ENCODE assay signal across 1 cellular context in the genomic region with DNA sequence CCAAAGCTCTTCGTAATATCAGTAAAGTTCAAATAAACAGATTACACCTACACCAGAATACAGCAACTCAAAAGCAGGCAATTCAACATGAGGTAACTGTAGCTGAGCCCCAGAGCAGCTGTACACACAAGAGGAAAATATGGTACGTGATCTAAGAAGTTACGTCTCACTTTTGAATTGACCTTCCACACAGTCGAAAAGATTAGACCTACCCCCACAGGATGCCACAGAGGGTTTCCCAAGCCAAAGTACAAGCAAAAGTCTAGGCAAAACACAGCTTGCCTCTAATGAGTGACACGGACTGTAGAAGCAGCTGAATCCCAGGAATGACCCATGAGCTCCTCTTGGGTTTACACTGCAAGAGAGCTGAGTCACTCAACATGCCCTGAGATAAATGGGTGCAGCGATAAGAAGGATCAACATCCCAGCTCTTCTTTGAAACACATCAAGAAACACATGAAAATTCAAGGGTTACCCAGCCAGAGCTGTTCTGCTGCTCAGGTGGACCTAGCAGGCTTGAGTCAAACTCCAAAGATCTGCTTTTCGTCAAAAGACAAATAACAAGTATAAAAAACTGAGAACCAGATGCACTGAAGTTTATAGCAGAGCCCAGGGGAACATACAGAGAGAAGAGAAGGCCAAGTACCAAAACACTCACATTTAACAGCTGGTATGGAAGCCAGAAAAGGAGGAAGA.
TF ChIP-seq lines count a peak whose summit lies in the region.

No MANE protein-coding gene starts in this region.

TF ChIP-seq in HepG2, 621 proteins besides CTCF, POLR2A, EP300 and RAD21 (continued from another document and continues in another):
- TF ChIP-seq, protein P1, sequence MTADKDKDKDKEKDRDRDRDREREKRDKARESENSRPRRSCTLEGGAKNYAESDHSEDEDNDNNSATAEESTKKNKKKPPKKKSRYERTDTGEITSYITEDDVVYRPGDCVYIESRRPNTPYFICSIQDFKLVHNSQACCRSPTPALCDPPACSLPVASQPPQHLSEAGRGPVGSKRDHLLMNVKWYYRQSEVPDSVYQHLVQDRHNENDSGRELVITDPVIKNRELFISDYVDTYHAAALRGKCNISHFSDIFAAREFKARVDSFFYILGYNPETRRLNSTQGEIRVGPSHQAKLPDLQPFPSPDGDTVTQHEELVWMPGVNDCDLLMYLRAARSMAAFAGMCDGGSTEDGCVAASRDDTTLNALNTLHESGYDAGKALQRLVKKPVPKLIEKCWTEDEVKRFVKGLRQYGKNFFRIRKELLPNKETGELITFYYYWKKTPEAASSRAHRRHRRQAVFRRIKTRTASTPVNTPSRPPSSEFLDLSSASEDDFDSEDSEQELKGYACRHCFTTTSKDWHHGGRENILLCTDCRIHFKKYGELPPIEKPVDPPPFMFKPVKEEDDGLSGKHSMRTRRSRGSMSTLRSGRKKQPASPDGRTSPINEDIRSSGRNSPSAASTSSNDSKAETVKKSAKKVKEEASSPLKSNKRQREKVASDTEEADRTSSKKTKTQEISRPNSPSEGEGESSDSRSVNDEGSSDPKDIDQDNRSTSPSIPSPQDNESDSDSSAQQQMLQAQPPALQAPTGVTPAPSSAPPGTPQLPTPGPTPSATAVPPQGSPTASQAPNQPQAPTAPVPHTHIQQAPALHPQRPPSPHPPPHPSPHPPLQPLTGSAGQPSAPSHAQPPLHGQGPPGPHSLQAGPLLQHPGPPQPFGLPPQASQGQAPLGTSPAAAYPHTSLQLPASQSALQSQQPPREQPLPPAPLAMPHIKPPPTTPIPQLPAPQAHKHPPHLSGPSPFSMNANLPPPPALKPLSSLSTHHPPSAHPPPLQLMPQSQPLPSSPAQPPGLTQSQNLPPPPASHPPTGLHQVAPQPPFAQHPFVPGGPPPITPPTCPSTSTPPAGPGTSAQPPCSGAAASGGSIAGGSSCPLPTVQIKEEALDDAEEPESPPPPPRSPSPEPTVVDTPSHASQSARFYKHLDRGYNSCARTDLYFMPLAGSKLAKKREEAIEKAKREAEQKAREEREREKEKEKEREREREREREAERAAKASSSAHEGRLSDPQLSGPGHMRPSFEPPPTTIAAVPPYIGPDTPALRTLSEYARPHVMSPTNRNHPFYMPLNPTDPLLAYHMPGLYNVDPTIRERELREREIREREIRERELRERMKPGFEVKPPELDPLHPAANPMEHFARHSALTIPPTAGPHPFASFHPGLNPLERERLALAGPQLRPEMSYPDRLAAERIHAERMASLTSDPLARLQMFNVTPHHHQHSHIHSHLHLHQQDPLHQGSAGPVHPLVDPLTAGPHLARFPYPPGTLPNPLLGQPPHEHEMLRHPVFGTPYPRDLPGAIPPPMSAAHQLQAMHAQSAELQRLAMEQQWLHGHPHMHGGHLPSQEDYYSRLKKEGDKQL (CRISPR knock-in tag; IDR thresholded peaks at IDR 0.05; ENCODE audit: low read depth): no peak
- TF ChIP-seq MTA3 (CRISPR knock-in tag; IDR thresholded peaks at IDR 0.05): no peak
- peak; percentile 88 for TF ChIP-seq NFE2 (CRISPR knock-in tag; IDR thresholded peaks at IDR 0.05)
- no peak for TF ChIP-seq ZFY (CRISPR knock-in tag; IDR thresholded peaks at IDR 0.05)
- TF ChIP-seq HOXA9 (CRISPR knock-in tag; IDR thresholded peaks at IDR 0.05; ENCODE audit: borderline replicate concordance): no peak
- no peak for TF ChIP-seq KDM5B (CRISPR knock-in tag; IDR thresholded peaks at IDR 0.05; ENCODE audit: borderline replicate concordance)
- TF ChIP-seq ZMYM2 (CRISPR knock-in tag; IDR thresholded peaks at IDR 0.05): no peak; the same call in none of the 2 replicates
- TF ChIP-seq U2AF1 (optimal IDR thresholded peaks at IDR 0.05; ENCODE audit: low read depth, low read length): no peak
- TF ChIP-seq MZF1 (CRISPR knock-in tag; IDR thresholded peaks at IDR 0.05; ENCODE audit: borderline replicate concordance): no peak
- TF ChIP-seq ZNF143 (CRISPR knock-in tag; IDR thresholded peaks at IDR 0.05): no peak
- TF ChIP-seq DNMT1 (CRISPR knock-in tag; IDR thresholded peaks at IDR 0.05): no peak
- no peak for TF ChIP-seq HMGA1 (CRISPR knock-in tag; conservative IDR thresholded peaks at IDR 0.05)
- TF ChIP-seq, protein P2, sequence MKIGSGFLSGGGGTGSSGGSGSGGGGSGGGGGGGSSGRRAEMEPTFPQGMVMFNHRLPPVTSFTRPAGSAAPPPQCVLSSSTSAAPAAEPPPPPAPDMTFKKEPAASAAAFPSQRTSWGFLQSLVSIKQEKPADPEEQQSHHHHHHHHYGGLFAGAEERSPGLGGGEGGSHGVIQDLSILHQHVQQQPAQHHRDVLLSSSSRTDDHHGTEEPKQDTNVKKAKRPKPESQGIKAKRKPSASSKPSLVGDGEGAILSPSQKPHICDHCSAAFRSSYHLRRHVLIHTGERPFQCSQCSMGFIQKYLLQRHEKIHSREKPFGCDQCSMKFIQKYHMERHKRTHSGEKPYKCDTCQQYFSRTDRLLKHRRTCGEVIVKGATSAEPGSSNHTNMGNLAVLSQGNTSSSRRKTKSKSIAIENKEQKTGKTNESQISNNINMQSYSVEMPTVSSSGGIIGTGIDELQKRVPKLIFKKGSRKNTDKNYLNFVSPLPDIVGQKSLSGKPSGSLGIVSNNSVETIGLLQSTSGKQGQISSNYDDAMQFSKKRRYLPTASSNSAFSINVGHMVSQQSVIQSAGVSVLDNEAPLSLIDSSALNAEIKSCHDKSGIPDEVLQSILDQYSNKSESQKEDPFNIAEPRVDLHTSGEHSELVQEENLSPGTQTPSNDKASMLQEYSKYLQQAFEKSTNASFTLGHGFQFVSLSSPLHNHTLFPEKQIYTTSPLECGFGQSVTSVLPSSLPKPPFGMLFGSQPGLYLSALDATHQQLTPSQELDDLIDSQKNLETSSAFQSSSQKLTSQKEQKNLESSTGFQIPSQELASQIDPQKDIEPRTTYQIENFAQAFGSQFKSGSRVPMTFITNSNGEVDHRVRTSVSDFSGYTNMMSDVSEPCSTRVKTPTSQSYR (CRISPR knock-in tag; IDR thresholded peaks at IDR 0.05; ENCODE audit: borderline replicate concordance): peak; percentile 94
- peak; percentile 72; the same call in 1 of the 2 replicates for TF ChIP-seq HDAC1 (CRISPR knock-in tag; IDR thresholded peaks at IDR 0.05)
- TF ChIP-seq, protein P3, sequence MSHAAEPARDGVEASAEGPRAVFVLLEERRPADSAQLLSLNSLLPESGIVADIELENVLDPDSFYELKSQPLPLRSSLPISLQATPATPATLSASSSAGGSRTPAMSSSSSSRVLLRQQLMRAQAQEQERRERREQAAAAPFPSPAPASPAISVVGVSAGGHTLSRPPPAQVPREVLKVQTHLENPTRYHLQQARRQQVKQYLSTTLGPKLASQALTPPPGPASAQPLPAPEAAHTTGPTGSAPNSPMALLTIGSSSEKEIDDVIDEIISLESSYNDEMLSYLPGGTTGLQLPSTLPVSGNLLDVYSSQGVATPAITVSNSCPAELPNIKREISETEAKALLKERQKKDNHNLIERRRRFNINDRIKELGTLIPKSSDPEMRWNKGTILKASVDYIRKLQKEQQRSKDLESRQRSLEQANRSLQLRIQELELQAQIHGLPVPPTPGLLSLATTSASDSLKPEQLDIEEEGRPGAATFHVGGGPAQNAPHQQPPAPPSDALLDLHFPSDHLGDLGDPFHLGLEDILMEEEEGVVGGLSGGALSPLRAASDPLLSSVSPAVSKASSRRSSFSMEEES (CRISPR knock-in tag; IDR thresholded peaks at IDR 0.05): peak; percentile 57
- no peak for TF ChIP-seq SNAPC2 (CRISPR knock-in tag; IDR thresholded peaks at IDR 0.05)
- TF ChIP-seq RBM39 (IDR thresholded peaks at IDR 0.05; ENCODE audit: low read depth, low read length, poor library complexity, severe bottlenecking): no peak
- TF ChIP-seq, protein P4, sequence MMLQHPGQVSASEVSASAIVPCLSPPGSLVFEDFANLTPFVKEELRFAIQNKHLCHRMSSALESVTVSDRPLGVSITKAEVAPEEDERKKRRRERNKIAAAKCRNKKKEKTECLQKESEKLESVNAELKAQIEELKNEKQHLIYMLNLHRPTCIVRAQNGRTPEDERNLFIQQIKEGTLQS (CRISPR knock-in tag; IDR thresholded peaks at IDR 0.05): peak; percentile 80
- no peak for TF ChIP-seq RBAK (CRISPR knock-in tag; IDR thresholded peaks at IDR 0.05)
- no peak for TF ChIP-seq BHLHE40 (IDR thresholded peaks at IDR 0.05; ENCODE audit: low read length)
- TF ChIP-seq ZNF337 (CRISPR knock-in tag; IDR thresholded peaks at IDR 0.05; ENCODE audit: borderline replicate concordance, low read depth): no peak
- no peak for TF ChIP-seq ZNF550 (CRISPR knock-in tag; IDR thresholded peaks at IDR 0.05; ENCODE audit: borderline replicate concordance)
- no peak for TF ChIP-seq ZNF101 (CRISPR knock-in tag; IDR thresholded peaks at IDR 0.05; ENCODE audit: borderline replicate concordance, low read depth)
- TF ChIP-seq, protein P5, sequence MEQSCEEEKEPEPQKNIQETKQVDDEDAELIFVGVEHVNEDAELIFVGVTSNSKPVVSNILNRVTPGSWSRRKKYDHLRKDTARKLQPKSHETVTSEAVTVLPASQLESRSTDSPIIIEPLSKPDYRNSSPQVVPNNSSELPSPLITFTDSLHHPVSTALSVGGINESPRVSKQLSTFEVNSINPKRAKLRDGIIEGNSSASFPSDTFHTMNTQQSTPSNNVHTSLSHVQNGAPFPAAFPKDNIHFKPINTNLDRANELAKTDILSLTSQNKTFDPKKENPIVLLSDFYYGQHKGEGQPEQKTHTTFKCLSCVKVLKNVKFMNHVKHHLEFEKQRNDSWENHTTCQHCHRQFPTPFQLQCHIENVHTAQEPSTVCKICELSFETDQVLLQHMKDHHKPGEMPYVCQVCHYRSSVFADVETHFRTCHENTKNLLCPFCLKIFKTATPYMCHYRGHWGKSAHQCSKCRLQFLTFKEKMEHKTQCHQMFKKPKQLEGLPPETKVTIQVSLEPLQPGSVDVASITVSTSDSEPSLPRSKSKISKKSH (CRISPR knock-in tag; IDR thresholded peaks at IDR 0.05; ENCODE audit: borderline replicate concordance): no peak
- peak; percentile 93 for TF ChIP-seq SALL1 (CRISPR knock-in tag; IDR thresholded peaks at IDR 0.05)
- no peak for TF ChIP-seq ZNF891 (CRISPR knock-in tag; IDR thresholded peaks at IDR 0.05)
- peak; percentile 77; the same call in 1 of the 2 replicates for TF ChIP-seq JUN (CRISPR knock-in tag; IDR thresholded peaks at IDR 0.05)
- TF ChIP-seq FOXO1 (CRISPR knock-in tag; IDR thresholded peaks at IDR 0.05): peak; percentile 76; the same call in 1 of the 2 replicates
- TF ChIP-seq, protein P6, sequence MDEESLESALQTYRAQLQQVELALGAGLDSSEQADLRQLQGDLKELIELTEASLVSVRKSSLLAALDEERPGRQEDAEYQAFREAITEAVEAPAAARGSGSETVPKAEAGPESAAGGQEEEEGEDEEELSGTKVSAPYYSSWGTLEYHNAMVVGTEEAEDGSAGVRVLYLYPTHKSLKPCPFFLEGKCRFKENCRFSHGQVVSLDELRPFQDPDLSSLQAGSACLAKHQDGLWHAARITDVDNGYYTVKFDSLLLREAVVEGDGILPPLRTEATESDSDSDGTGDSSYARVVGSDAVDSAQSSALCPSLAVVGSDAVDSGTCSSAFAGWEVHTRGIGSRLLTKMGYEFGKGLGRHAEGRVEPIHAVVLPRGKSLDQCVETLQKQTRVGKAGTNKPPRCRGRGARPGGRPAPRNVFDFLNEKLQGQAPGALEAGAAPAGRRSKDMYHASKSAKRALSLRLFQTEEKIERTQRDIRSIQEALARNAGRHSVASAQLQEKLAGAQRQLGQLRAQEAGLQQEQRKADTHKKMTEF (CRISPR knock-in tag; IDR thresholded peaks at IDR 0.05): peak; percentile 76; the same call in 1 of the 2 replicates
- no peak for TF ChIP-seq CAMTA2 (CRISPR knock-in tag; IDR thresholded peaks at IDR 0.05; ENCODE audit: borderline replicate concordance)
- TF ChIP-seq ARNT (IDR thresholded peaks at IDR 0.05): no peak
- peak; percentile 95 for TF ChIP-seq FOSL2 (CRISPR knock-in tag; IDR thresholded peaks at IDR 0.05)
- TF ChIP-seq, protein P7, sequence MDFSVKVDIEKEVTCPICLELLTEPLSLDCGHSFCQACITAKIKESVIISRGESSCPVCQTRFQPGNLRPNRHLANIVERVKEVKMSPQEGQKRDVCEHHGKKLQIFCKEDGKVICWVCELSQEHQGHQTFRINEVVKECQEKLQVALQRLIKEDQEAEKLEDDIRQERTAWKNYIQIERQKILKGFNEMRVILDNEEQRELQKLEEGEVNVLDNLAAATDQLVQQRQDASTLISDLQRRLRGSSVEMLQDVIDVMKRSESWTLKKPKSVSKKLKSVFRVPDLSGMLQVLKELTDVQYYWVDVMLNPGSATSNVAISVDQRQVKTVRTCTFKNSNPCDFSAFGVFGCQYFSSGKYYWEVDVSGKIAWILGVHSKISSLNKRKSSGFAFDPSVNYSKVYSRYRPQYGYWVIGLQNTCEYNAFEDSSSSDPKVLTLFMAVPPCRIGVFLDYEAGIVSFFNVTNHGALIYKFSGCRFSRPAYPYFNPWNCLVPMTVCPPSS (IDR thresholded peaks at IDR 0.05): no peak
- peak; percentile 84 for TF ChIP-seq RCOR2 (CRISPR knock-in tag; IDR thresholded peaks at IDR 0.05)
- TF ChIP-seq MBD4 (IDR thresholded peaks at IDR 0.05; ENCODE audit: borderline replicate concordance, low read length): no peak
- TF ChIP-seq ZNF619 (CRISPR knock-in tag; IDR thresholded peaks at IDR 0.05): no peak
- no peak for TF ChIP-seq DNMT3B (CRISPR knock-in tag; conservative IDR thresholded peaks at IDR 0.05)
- TF ChIP-seq, protein P8, sequence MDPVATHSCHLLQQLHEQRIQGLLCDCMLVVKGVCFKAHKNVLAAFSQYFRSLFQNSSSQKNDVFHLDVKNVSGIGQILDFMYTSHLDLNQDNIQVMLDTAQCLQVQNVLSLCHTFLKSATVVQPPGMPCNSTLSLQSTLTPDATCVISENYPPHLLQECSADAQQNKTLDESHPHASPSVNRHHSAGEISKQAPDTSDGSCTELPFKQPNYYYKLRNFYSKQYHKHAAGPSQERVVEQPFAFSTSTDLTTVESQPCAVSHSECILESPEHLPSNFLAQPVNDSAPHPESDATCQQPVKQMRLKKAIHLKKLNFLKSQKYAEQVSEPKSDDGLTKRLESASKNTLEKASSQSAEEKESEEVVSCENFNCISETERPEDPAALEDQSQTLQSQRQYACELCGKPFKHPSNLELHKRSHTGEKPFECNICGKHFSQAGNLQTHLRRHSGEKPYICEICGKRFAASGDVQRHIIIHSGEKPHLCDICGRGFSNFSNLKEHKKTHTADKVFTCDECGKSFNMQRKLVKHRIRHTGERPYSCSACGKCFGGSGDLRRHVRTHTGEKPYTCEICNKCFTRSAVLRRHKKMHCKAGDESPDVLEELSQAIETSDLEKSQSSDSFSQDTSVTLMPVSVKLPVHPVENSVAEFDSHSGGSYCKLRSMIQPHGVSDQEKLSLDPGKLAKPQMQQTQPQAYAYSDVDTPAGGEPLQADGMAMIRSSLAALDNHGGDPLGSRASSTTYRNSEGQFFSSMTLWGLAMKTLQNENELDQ (CRISPR knock-in tag; IDR thresholded peaks at IDR 0.05; ENCODE audit: borderline replicate concordance): no peak
